ENCODE assay signal across 8 cellular contexts in the genomic region with DNA sequence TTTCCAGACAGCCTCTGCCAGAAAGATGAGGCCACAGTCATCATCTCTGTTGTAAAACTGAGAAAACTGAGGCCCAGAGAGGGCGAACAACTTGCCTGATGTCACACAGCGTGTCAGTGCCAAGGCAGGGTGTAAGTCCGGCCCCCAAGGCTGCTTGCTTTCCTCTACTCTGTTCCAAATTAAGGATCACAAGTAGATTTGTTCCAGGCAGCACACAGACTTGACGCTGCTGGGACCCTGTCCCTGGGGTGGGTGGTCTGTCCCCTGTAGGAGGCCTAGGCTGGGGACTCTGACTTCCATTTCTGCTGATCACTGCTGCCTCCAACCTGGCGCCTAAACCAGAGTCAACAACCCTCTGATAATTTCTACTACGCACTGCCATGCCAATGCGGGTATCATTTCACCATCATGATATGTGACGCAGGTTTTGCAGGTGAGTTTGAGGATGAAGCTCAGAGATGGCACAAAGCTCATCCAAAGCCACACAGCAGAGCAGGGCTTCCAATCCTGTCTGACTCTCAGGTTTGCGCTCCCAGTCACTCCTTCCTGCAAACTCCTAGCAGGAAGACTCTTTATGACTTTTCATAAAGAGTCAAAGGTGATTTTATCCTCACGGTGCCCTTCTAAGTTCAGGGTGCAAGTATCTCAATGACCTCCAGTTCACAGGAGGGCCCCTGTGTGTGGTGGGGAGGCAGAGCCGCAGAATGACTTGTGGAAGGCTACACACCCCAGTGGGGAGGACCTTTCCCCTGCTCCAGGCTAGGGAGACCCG. TPM values are rescaled to one million over a fixed set of nuclear protein-coding genes. Genes with fewer than 3 reads are reported as not detected.
A peak's percentile ranks its signal among the peaks of the same experiment; 100 is the strongest.
DNase-seq lines count a peak whose midpoint lies in the region; ATAC-seq and TF ChIP-seq lines count a peak whose summit lies in the region.

No MANE protein-coding gene starts in this region.

- H3K4me1 ChIP-seq in GM23248 (ENCODE audit: insufficient read depth) (peaks cover 36% of the 10 kb centered on the region), esophagus muscularis mucosa (peaks cover 73 to 88% (median 83%) of the 10 kb centered on the region in 4 donors), rectal smooth muscle tissue (ENCODE audit: control insufficient read depth, insufficient read depth, low read length) (peaks cover 34% of the 10 kb centered on the region)

- H3K27me3 ChIP-seq in GM23248 (replicated peaks; ENCODE audit: insufficient read depth) (no peaks in the 10 kb centered on the region), esophagus muscularis mucosa (no peaks in the 10 kb centered on the region), rectal smooth muscle tissue (ENCODE audit: control insufficient read depth, insufficient read depth, low read length) (no peaks in the 10 kb centered on the region)

- DNase-seq in GM23248 (peak; percentile 33), esophagus muscularis mucosa (ENCODE audit: extremely low spot score) (no peak), NCI-H1105 treated with DMSO at 0.1 percent for 48 hours (lab: John Stamatoyannopoulos, UW) (no peak), OCI-M1 (lab: John Stamatoyannopoulos, UW) (no peak)

- H3K27ac ChIP-seq in GM23248 (peak overlapping the region; percentile 89), VCaP (peak overlapping the region; percentile 89), esophagus muscularis mucosa (replicated peaks in 1 of 4) (peak overlapping the region; percentile 84 to 93 (median 88)), rectal smooth muscle tissue (ENCODE audit: low read depth, low read length) (peak overlapping the region; percentile 95)

- no peak for TF ChIP-seq POLR2A in esophagus muscularis mucosa (IDR thresholded peaks at IDR 0.05; ENCODE audit: low read depth)

- no peaks in the 10 kb centered on the region for H3K9me2 ChIP-seq in GM23248 (ENCODE audit: insufficient read depth)

- no peaks in the 10 kb centered on the region for H3K9me3 ChIP-seq in GM23248 (ENCODE audit: low read depth)
- no peaks in the 10 kb centered on the region for H3K9me3 ChIP-seq in esophagus muscularis mucosa

- H3K36me3 ChIP-seq in GM23248 (ENCODE audit: low read depth) (no peaks in the 10 kb centered on the region), esophagus muscularis mucosa (no peaks in the 10 kb centered on the region), rectal smooth muscle tissue (ENCODE audit: control insufficient read depth, insufficient read depth, low read length) (peaks cover 2% of the 10 kb centered on the region)

- peaks cover 20% of the 10 kb centered on the region for H3F3A ChIP-seq in GM23248 (ENCODE audit: insufficient read depth)

- ATAC-seq in GM21723 (IDR thresholded peaks at IDR 0.05; ENCODE audit: unreplicated experiment) (no peak), GM18520 (IDR thresholded peaks at IDR 0.05; ENCODE audit: unreplicated experiment) (no peak)

- peak overlapping the region; percentile 82 for H3K9ac ChIP-seq in GM23248
- peak overlapping the region; percentile 10 for H3K9ac ChIP-seq in rectal smooth muscle tissue (ENCODE audit: low read length)

- 68 to 75% methylated on average over 12 of the region's 12 CpGs for WGBS in GM23248 (ENCODE audit: low coverage in 1 of 2, low lambda C conversion rate in 2 of 2, missing lambda C conversion rate in 2 of 2), 2 experiments
- 83% methylated on average over 9 of the region's 12 CpGs for WGBS in esophagus muscularis mucosa

- H3K4me3 ChIP-seq in GM23248 = no peak overlapping the region
- no peak overlapping the region for H3K4me3 ChIP-seq in esophagus muscularis mucosa
- H3K4me3 ChIP-seq in rectal smooth muscle tissue (ENCODE audit: low read length) = peak overlapping the region; percentile 14

- in situ Hi-C loops in GM23248 (cut with MboI) = no loop called here

- TF ChIP-seq CTCF in VCaP (conservative IDR thresholded peaks at IDR 0.05) = no peak
- TF ChIP-seq CTCF in esophagus muscularis mucosa (IDR thresholded peaks at IDR 0.05) = no peak

- H3K4me2 ChIP-seq in GM23248 (ENCODE audit: unreplicated experiment) = peak overlapping the region; percentile 63

- no peaks in the 10 kb centered on the region for H4K20me1 ChIP-seq in GM23248 (ENCODE audit: insufficient read depth)

- intact Hi-C loops in esophagus muscularis mucosa (cut with DNase I) = no loop called here

- peaks cover 27% of the 10 kb centered on the region for H3K79me2 ChIP-seq in GM23248 (ENCODE audit: insufficient read depth)

- no peak overlapping the region for H2AFZ ChIP-seq in GM23248

- TF ChIP-seq EP300 in esophagus muscularis mucosa (IDR thresholded peaks at IDR 0.05) = no peak

RNA-seq across cellular contexts. Expression of gene RALGDS, which starts 13.6 kb away (rescaled TPM):
- 21.7 and 51.7 TPM in 2 replicates for total RNA-seq in GM23248 (2014; rRNA removed; shearing (Covaris generic))
- polyA plus RNA-seq in GM23248 (2016; fragmentation: Nextera tagmentation; extraction: Ambion mirVana) = 8.5 and 8.9 TPM in 2 replicates
- 10 to 100 TPM; 48.6 to 67.4 (median 54.8) TPM for total RNA-seq in esophagus muscularis mucosa

RNA-seq across cellular contexts. Expression of gene GBGT1, which starts 29.1 kb away (rescaled TPM):
- total RNA-seq in GM23248 (2014; rRNA removed; shearing (Covaris generic)) = 2.7 and 3.1 TPM in 2 replicates
- 0.95 and 1.3 TPM in 2 replicates for polyA plus RNA-seq in GM23248 (2016; fragmentation: Nextera tagmentation; extraction: Ambion mirVana)
- 10 to 100 TPM; 15.9 to 19.1 (median 17.5) TPM for total RNA-seq in esophagus muscularis mucosa
